Comparison of ENCODE assay signal across 8 cellular contexts in genomic region chr22:37519268-37520195, GRCh38. TPM values are rescaled to one million over a fixed set of nuclear protein-coding genes. Genes with fewer than 3 reads are reported as not detected.
DNase-seq lines count a peak whose midpoint lies in the region; ATAC-seq, FAIRE-seq and TF ChIP-seq lines count a peak whose summit lies in the region.

CARD10 (minus strand) TSS chr22:37519415; CDS start chr22:37519200, 215 bp downstream.

- peak; percentile 60 for ATAC-seq in stimulated activated naive B cell treated with anti-CD40 and anti-IgM and Interleukin-4, amounts not matched to agents 10 μg/mL and 1 μg/mL and 100 μg/mL, for 72 hours (replicated peaks)
- ATAC-seq in HG03139 (IDR thresholded peaks at IDR 0.05; ENCODE audit: unreplicated experiment): no peak

- DNase-seq in CD14-positive monocyte (ENCODE audit: low spot score): no peak
- no peak for DNase-seq in astrocyte of the spinal cord (ENCODE audit: low read depth, low spot score)
- DNase-seq in iPS-NIHi7 (ENCODE audit: extremely low spot score): peak; percentile 71
- no peak for DNase-seq in stimulated activated naive B cell treated with anti-CD40 and anti-IgM and Interleukin-4, amounts not matched to agents 10 μg/mL and 1 μg/mL and 100 μg/mL, for 72 hours
- DNase-seq in activated CD8-positive, alpha-beta memory T cell treated with anti-CD3 and anti-CD28 coated beads, Interleukin-2, amount 50 U/mL, for 48 hours: no peak
- DNase-seq in GM12892 (ENCODE audit: insufficient read length): no peak

- peaks cover 9% of the 10 kb centered on the region for H3K4me1 Mint-ChIP-seq in CD14-positive monocyte
- peaks cover 0 to 9% (median 4%) of the 10 kb centered on the region in 3 donors for H3K4me1 Mint-ChIP-seq in IgD-negative memory B cell
- peaks cover 2 to 8% of the 10 kb centered on the region in 2 donors for H3K4me1 Mint-ChIP-seq in stimulated activated naive B cell treated with anti-CD40 and anti-IgM and Interleukin-4, amounts not matched to agents 10 μg/mL and 1 μg/mL and 100 μg/mL, for 72 hours

- peak within 1 kb of the TSS; percentile 53 for H3K4me3 ChIP-seq in astrocyte of the spinal cord (ENCODE audit: low read depth, low read length)

- peaks cover 0 to 2% of the 10 kb centered on the region in 2 donors for H3K36me3 Mint-ChIP-seq in CD14-positive monocyte
- H3K36me3 Mint-ChIP-seq in IgD-negative memory B cell: no peaks in the 10 kb centered on the region
- H3K36me3 Mint-ChIP-seq in stimulated activated naive B cell treated with anti-CD40 and anti-IgM and Interleukin-4, amounts not matched to agents 10 μg/mL and 1 μg/mL and 100 μg/mL, for 72 hours: peaks cover 0 to 3% of the 10 kb centered on the region in 2 donors

- peak within 1 kb of the TSS in 1 of 7 donors; percentile 33 for H3K27ac Mint-ChIP-seq in CD14-positive monocyte
- H3K27ac Mint-ChIP-seq in IgD-negative memory B cell: no peak within 1 kb of the TSS
- H3K27ac Mint-ChIP-seq in stimulated activated naive B cell treated with anti-CD40 and anti-IgM and Interleukin-4, amounts not matched to agents 10 μg/mL and 1 μg/mL and 100 μg/mL, for 72 hours: no peak within 1 kb of the TSS

- peaks cover 47 to 59% (median 53%) of the 10 kb centered on the region in 3 donors for H3K27me3 Mint-ChIP-seq in CD14-positive monocyte (ENCODE audit: low read depth in 3 of 3)
- peaks cover 37% of the 10 kb centered on the region for H3K27me3 Mint-ChIP-seq in IgD-negative memory B cell
- peaks cover 50 to 69% of the 10 kb centered on the region in 2 donors for H3K27me3 Mint-ChIP-seq in stimulated activated naive B cell treated with anti-CD40 and anti-IgM and Interleukin-4, amounts not matched to agents 10 μg/mL and 1 μg/mL and 100 μg/mL, for 72 hours

- in situ Hi-C loops in astrocyte of the spinal cord (cut with HindIII; ENCODE audit: low sequenced_read_pairs): no loop called here

- H3K9me3 Mint-ChIP-seq in CD14-positive monocyte (peaks cover 3 to 16% (median 6%) of the 10 kb centered on the region in 7 donors), IgD-negative memory B cell (peaks cover 0 to 1% (median 0%) of the 10 kb centered on the region in 3 donors)
- peaks cover 0 to 4% of the 10 kb centered on the region in 2 donors for H3K9me3 Mint-ChIP-seq in stimulated activated naive B cell treated with anti-CD40 and anti-IgM and Interleukin-4, amounts not matched to agents 10 μg/mL and 1 μg/mL and 100 μg/mL, for 72 hours

- intact Hi-C loops in CD14-positive monocyte (cut with micrococcal nuclease): no loop called here

- TF ChIP-seq CTCF in CD14-positive monocyte (IDR thresholded peaks at IDR 0.05) (no peak), astrocyte of the spinal cord (IDR thresholded peaks at IDR 0.05; ENCODE audit: low read depth, low read length) (no peak)

- H3K4me3 Mint-ChIP-seq in CD14-positive monocyte (peak within 1 kb of the TSS; percentile 57 to 82), IgD-negative memory B cell (peak within 1 kb of the TSS; percentile 67 to 89 (median 76))
- H3K4me3 Mint-ChIP-seq in stimulated activated naive B cell treated with anti-CD40 and anti-IgM and Interleukin-4, amounts not matched to agents 10 μg/mL and 1 μg/mL and 100 μg/mL, for 72 hours: peak within 1 kb of the TSS; percentile 70 to 78

- TF ChIP-seq POLR2A in GM12892 (IDR thresholded peaks at IDR 0.05; ENCODE audit: low read depth, low read length): no peak

- no peak for FAIRE-seq in GM12892 (lab: Jason Lieb, UNC)

RNA-seq across cellular contexts. Expression of gene CARD10, which starts in this region (rescaled TPM):
- polyA plus RNA-seq in CD14-positive monocyte: not detected
- polyA plus RNA-seq in IgD-negative memory B cell: not detected
- not detected for polyA plus RNA-seq in GM12892 (2012; ENCODE audit: missing spikeins)
